In genomic region chr6:26520088-26520839, GRCh38 we compare ENCODE assay signal across 2 cellular contexts.
TF ChIP-seq lines count a peak whose summit lies in the region.

No MANE protein-coding gene starts in this region.

TF ChIP-seq in IMR-90, 13 proteins besides CTCF, POLR2A, EP300 and RAD21:
- TF ChIP-seq FOS (IDR thresholded peaks at IDR 0.05; ENCODE audit: low read depth, low read length) = no peak
- TF ChIP-seq USF2 (IDR thresholded peaks at IDR 0.05; ENCODE audit: low read depth, low read length) = peak; percentile 73
- TF ChIP-seq MXI1 (IDR thresholded peaks at IDR 0.05; ENCODE audit: borderline replicate concordance, low read depth, low read length) = peak; percentile 73; the same call in 1 of the 2 replicates
TF ChIP-seq in IMR-90: peak in this region for 2.

TF ChIP-seq in endothelial cell of umbilical vein, 7 proteins besides CTCF, POLR2A, EP300 and RAD21:
- TF ChIP-seq JUN (IDR thresholded peaks at IDR 0.05; ENCODE audit: borderline replicate concordance, insufficient read depth, insufficient read length, low read depth) (no peak), POLR2AphosphoS5 (IDR thresholded peaks at IDR 0.05; ENCODE audit: insufficient read depth, low read depth, low read length) (no peak), MYC (IDR thresholded peaks at IDR 0.05; ENCODE audit: low read depth, low read length) (no peak), GATA2 (IDR thresholded peaks at IDR 0.05; ENCODE audit: insufficient read depth, insufficient read length, low read depth, low read length) (no peak), EZH2 (IDR thresholded peaks at IDR 0.05; ENCODE audit: borderline replicate concordance, low read depth, low read length, severe bottlenecking) (no peak), FOS (IDR thresholded peaks at IDR 0.05; ENCODE audit: borderline replicate concordance, insufficient read depth, low read length) (peak; percentile 8), MAX (IDR thresholded peaks at IDR 0.05; ENCODE audit: insufficient read depth, insufficient read length) (peak; percentile 77)
